ENCODE assay signal across 1 cellular context in the genomic region with DNA sequence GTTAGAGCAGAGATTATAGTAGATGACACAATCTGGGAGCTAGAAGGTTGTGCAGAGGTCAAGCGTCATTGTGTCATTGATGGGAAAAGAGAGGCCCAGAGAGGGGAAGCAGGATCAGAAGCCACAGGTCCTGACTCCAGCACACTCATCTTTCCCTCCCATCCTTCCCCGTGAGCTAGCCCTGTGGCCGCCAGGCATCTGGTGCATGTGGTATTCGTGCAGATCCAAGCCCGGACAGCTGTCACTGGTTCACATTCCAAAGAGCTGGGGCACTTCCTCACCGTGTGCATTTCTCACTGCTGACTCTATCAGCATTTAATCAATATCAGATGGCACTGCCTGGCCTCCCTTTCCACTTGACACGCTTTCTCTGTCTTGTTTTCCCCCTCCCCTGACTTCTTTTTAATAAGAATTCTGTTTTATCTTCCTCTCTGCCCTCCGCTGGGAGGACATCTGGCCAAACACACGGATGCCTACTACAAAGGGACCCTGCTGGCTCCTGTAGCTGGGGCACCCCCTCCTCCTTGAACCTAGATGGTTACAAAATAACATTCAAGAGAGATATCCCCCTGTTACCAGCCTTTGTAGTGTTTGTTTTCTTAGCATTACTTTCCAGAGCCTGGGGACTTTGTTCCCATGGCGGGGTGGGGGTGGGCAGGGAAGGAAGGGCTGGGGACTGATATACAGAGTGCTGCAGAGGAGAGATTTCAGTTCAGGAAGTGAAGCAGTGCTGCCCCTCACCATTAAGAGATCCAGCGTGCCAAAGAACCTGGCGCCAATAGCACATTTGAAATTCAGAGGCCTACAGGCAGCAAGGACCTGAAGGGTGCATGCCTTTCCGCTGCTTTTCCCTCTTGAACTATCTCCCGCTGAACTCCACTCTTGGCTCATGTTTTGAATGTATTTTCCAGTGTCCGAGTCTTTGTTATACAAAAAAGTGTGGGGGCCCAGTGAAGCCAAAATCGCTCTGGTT.
TF ChIP-seq lines count a peak whose summit lies in the region.

No MANE protein-coding gene starts in this region.

TF ChIP-seq in GM23338, 12 proteins besides CTCF, POLR2A, EP300 and RAD21 (continued from another document):
- TF ChIP-seq, protein P1, sequence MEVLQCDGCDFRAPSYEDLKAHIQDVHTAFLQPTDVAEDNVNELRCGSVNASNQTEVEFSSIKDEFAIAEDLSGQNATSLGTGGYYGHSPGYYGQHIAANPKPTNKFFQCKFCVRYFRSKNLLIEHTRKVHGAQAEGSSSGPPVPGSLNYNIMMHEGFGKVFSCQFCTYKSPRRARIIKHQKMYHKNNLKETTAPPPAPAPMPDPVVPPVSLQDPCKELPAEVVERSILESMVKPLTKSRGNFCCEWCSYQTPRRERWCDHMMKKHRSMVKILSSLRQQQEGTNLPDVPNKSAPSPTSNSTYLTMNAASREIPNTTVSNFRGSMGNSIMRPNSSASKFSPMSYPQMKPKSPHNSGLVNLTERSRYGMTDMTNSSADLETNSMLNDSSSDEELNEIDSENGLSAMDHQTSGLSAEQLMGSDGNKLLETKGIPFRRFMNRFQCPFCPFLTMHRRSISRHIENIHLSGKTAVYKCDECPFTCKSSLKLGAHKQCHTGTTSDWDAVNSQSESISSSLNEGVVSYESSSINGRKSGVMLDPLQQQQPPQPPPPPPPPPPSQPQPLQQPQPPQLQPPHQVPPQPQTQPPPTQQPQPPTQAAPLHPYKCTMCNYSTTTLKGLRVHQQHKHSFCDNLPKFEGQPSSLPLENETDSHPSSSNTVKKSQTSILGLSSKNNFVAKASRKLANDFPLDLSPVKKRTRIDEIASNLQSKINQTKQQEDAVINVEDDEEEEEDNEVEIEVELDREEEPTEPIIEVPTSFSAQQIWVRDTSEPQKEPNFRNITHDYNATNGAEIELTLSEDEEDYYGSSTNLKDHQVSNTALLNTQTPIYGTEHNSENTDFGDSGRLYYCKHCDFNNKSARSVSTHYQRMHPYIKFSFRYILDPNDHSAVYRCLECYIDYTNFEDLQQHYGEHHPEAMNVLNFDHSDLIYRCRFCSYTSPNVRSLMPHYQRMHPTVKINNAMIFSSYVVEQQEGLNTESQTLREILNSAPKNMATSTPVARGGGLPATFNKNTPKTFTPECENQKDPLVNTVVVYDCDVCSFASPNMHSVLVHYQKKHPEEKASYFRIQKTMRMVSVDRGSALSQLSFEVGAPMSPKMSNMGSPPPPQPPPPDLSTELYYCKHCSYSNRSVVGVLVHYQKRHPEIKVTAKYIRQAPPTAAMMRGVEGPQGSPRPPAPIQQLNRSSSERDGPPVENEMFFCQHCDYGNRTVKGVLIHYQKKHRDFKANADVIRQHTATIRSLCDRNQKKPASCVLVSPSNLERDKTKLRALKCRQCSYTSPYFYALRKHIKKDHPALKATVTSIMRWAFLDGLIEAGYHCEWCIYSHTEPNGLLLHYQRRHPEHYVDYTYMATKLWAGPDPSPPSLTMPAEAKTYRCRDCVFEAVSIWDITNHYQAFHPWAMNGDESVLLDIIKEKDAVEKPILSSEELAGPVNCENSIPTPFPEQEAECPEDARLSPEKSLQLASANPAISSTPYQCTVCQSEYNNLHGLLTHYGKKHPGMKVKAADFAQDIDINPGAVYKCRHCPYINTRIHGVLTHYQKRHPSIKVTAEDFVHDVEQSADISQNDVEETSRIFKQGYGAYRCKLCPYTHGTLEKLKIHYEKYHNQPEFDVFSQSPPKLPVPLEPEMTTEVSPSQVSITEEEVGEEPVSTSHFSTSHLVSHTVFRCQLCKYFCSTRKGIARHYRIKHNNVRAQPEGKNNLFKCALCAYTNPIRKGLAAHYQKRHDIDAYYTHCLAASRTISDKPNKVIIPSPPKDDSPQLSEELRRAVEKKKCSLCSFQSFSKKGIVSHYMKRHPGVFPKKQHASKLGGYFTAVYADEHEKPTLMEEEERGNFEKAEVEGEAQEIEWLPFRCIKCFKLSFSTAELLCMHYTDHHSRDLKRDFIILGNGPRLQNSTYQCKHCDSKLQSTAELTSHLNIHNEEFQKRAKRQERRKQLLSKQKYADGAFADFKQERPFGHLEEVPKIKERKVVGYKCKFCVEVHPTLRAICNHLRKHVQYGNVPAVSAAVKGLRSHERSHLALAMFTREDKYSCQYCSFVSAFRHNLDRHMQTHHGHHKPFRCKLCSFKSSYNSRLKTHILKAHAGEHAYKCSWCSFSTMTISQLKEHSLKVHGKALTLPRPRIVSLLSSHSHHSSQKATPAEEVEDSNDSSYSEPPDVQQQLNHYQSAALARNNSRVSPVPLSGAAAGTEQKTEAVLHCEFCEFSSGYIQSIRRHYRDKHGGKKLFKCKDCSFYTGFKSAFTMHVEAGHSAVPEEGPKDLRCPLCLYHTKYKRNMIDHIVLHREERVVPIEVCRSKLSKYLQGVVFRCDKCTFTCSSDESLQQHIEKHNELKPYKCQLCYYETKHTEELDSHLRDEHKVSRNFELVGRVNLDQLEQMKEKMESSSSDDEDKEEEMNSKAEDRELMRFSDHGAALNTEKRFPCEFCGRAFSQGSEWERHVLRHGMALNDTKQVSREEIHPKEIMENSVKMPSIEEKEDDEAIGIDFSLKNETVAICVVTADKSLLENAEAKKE (CRISPR knock-in tag; IDR thresholded peaks at IDR 0.05), result no peak
- TF ChIP-seq ZNF114 (CRISPR knock-in tag; IDR thresholded peaks at IDR 0.05) (no peak), EZH2 (IDR thresholded peaks at IDR 0.05; ENCODE audit: low read depth, unreplicated experiment) (no peak), CREB1 (CRISPR knock-in tag; IDR thresholded peaks at IDR 0.05; ENCODE audit: low read depth) (no peak), NANOG (IDR thresholded peaks at IDR 0.05; ENCODE audit: borderline replicate concordance) (no peak), EZH2phosphoT487 (IDR thresholded peaks at IDR 0.05; ENCODE audit: unreplicated experiment) (no peak)
